12 cellular contexts compared by ENCODE assay signal in genomic region chr7:40918701-40919271, GRCh38.
DNase-seq lines count a peak whose midpoint lies in the region; ATAC-seq and TF ChIP-seq lines count a peak whose summit lies in the region.
"Had no signal": no experiment of that assay in that cellular context is flagged by ENCODE, and none has a peak within 500 bp of the region (broad histone marks: within the 10 kb centered on the region; RNA-seq: fewer than 3 reads in every experiment).

No MANE protein-coding gene starts in this region.

- TF ChIP-seq CTCF in MCF 10A (IDR thresholded peaks at IDR 0.05; ENCODE audit: unreplicated experiment) (no peak), breast epithelium (IDR thresholded peaks at IDR 0.05) (no peak), smooth muscle cell (IDR thresholded peaks at IDR 0.05; ENCODE audit: borderline replicate concordance, insufficient read depth, poor library complexity, severe bottlenecking) (no peak)

- H4K20me1 ChIP-seq in smooth muscle cell (ENCODE audit: low read depth): no peaks in the 10 kb centered on the region

- H3K36me3 ChIP-seq in breast epithelium (no peaks in the 10 kb centered on the region), SJSA1 (peaks cover 5% of the 10 kb centered on the region; the same call in 1 of the 2 replicates), smooth muscle cell (ENCODE audit: low read depth) (no peaks in the 10 kb centered on the region)
- H3K36me3 ChIP-seq: lower lobe of right lung had no signal

- POLR2A ChIA-PET in MCF 10A (lab: Yijun Ruan, JAX): interaction anchor here (0.6 kb wide), 1 partner anchor 27 kb away, joined by 4 read pairs; no protein-coding TSS in a partner anchor

- intact Hi-C loops in MCF 10A (cut with micrococcal nuclease) (no loop called here), breast epithelium (cut with DNase I; ENCODE audit: low total_unique reads) (no loop called here)

- DNase-seq in MCF 10A (ENCODE audit: unreplicated experiment) (no peak), breast epithelium (ENCODE audit: low spot score in 2 of 2) (no peak), SJSA1 (ENCODE audit: low read depth in 1 of 2, low spot score in 2 of 2) (peak; percentile 59 to 94), fibroblast of the conjunctiva (ENCODE audit: low read depth) (peak; percentile 12), smooth muscle cell (lab: John Stamatoyannopoulos, UW; ENCODE audit: unreplicated experiment) (no peak)
- no peak for DNase-seq in stimulated activated CD4-positive, alpha-beta T cell treated with anti-CD3 and anti-CD28 coated beads, Interleukin-2, amount 100 ng/mL, for 24 hours
- DNase-seq in activated CD8-positive, alpha-beta memory T cell treated with anti-CD3 and anti-CD28 coated beads, Interleukin-2, amount 50 U/mL, for 48 hours: no peak
- DNase-seq: 8988T, lower lobe of right lung, NCI-H774 had no signal

- no peak overlapping the region for H2AFZ ChIP-seq in smooth muscle cell (ENCODE audit: low read depth)
- H2AFZ ChIP-seq: GM23338 had no signal

- H3K9me3 ChIP-seq in breast epithelium (no peaks in the 10 kb centered on the region), SJSA1 (replicated peaks) (no peaks in the 10 kb centered on the region; the same call in 1 of the 2 replicates), smooth muscle cell (replicated peaks; ENCODE audit: low read depth) (no peaks in the 10 kb centered on the region)
- H3K9me3 ChIP-seq: lower lobe of right lung had no signal

- H3K27me3 ChIP-seq in breast epithelium (no peaks in the 10 kb centered on the region), SJSA1 (replicated peaks) (no peaks in the 10 kb centered on the region), smooth muscle cell (ENCODE audit: low read depth) (no peaks in the 10 kb centered on the region)

- 39% methylated on average over 2 of the region's 2 CpGs for WGBS in smooth muscle cell (ENCODE audit: low lambda C conversion rate)

- H3K27me3 Mint-ChIP-seq in MCF 10A (ENCODE audit: insufficient read depth, unreplicated experiment): no peaks in the 10 kb centered on the region

- peak overlapping the region; percentile 42 for H3K4me2 ChIP-seq in smooth muscle cell
- H3K4me2 ChIP-seq: GM23338 had no signal

- no peak for TF ChIP-seq POLR2A in breast epithelium (IDR thresholded peaks at IDR 0.05)

- H3K9ac ChIP-seq in smooth muscle cell (ENCODE audit: low read depth): peak overlapping the region; percentile 63

- H3K27ac Mint-ChIP-seq in MCF 10A (ENCODE audit: low read depth, unreplicated experiment): peak overlapping the region; percentile 65
- H3K27ac Mint-ChIP-seq: GM23338 had no signal

- ATAC-seq in HG03159 (IDR thresholded peaks at IDR 0.05; ENCODE audit: unreplicated experiment): no peak
- ATAC-seq: GM23338 had no signal

- no peaks in the 10 kb centered on the region for H3K36me3 Mint-ChIP-seq in MCF 10A (ENCODE audit: insufficient read depth, unreplicated experiment)

- CTCF ChIA-PET in MCF 10A (lab: Yijun Ruan, JAX): interaction anchor here (0.7 to 1.1 kb wide), 2 partner anchors 75 to 80 kb away, joined by 3 to 5 read pairs; no protein-coding TSS in a partner anchor

- no peak overlapping the region for H3K27ac ChIP-seq in breast epithelium
- H3K27ac ChIP-seq in SJSA1: peak overlapping the region; percentile 82
- peak overlapping the region; percentile 96 for H3K27ac ChIP-seq in smooth muscle cell (ENCODE audit: low read depth)
- H3K27ac ChIP-seq: lower lobe of right lung had no signal

- H3K79me2 ChIP-seq in smooth muscle cell (ENCODE audit: low read depth): no peaks in the 10 kb centered on the region

- no peak overlapping the region for H3K4me3 Mint-ChIP-seq in MCF 10A (ENCODE audit: unreplicated experiment)
- H3K4me3 Mint-ChIP-seq: GM23338 had no signal

- BruUV-seq in MCF 10A (replicated peaks; lab: Mats Ljungman, UMichigan): TSS peak; percentile 43

- peaks cover 50% of the 10 kb centered on the region for H3K4me1 Mint-ChIP-seq in MCF 10A (ENCODE audit: insufficient read depth, unreplicated experiment)
- H3K4me1 Mint-ChIP-seq: GM23338 had no signal

- H3K4me1 ChIP-seq in breast epithelium (no peaks in the 10 kb centered on the region), SJSA1 (replicated peaks) (peaks cover 45% of the 10 kb centered on the region), smooth muscle cell (ENCODE audit: low read depth) (peaks cover 4% of the 10 kb centered on the region)
- H3K4me1 ChIP-seq: lower lobe of right lung had no signal

- H3K9me3 Mint-ChIP-seq in MCF 10A (ENCODE audit: unreplicated experiment): no peaks in the 10 kb centered on the region
- H3K9me3 Mint-ChIP-seq: GM23338 had no signal

- H3K4me3 ChIP-seq in breast epithelium: no peak overlapping the region
- no peak overlapping the region for H3K4me3 ChIP-seq in SJSA1
- H3K4me3 ChIP-seq in smooth muscle cell: no peak overlapping the region
- H3K4me3 ChIP-seq: GM23338, lower lobe of right lung had no signal

- peaks cover 5% of the 10 kb centered on the region for H3F3A ChIP-seq in smooth muscle cell (ENCODE audit: low read depth)

Comparison
In these comparisons a context has a peak if more than half of its experiments do, and no peak if none do; other contexts are left out.
1. DNase-seq: peak in SJSA1 (2 of 2) and fibroblast of the conjunctiva (single experiment); none in MCF 10A (single experiment), breast epithelium (0 of 2), smooth muscle cell (single experiment), stimulated activated CD4-positive, alpha-beta T cell treated with anti-CD3 and anti-CD28 coated beads, Interleukin-2, amount 100 ng/mL, for 24 hours (0 of 2) and activated CD8-positive, alpha-beta memory T cell treated with anti-CD3 and anti-CD28 coated beads, Interleukin-2, amount 50 U/mL, for 48 hours (single experiment).
2. H3K27ac ChIP-seq: peak in SJSA1 (single experiment) and smooth muscle cell (single experiment); none in breast epithelium (0 of 2).